1 cellular context compared by ENCODE assay signal in the genomic region with DNA sequence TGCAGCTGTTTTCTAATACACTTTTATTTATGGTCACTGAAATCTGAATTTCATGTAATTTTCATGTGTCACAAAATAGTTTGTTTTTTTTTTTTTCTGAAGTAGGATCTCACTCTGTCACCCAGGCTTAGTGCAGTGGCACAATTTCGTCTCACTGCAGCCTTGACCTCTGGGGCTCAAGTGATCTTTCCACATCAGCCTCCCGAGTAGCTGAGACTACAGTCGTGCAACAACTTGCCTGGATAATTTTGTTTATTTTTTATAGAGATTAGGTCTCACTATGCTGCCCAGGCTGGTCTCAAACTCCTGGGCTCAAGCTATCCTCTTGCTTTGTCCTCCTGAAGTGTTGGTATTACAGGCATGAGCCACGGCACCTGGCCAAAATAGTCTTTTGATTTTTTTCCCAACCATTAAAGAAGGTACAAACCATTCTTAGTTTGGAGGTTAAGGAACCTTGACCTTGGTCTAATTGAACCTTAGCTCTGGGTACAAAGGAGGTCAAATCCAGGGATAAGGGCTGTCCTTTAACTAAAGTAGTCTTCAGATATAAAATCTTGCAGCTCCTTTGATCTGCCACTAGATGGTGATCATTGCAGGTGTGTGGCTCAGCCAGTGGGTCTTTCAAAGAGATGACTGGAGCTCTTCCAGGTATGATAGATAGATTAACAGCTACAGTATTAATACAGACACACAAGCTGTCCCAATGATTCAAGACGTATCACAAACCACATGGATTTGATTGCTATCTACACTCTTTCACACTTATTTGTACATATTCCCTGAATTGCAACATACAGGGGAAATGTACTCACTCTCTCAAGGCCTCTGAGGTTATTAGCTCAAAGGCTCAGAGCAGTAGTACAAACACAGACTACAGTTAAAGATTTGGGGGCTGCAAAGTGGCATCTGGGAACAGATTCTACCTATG.
TF ChIP-seq lines count a peak whose summit lies in the region.

No MANE protein-coding gene starts in this region.

TF ChIP-seq in K562, 482 proteins besides CTCF, POLR2A, EP300 and RAD21 (continues in another document):
- TF ChIP-seq GTF2F1 (IDR thresholded peaks at IDR 0.05; ENCODE audit: low read depth, low read length) (no peak), ZNF75A (CRISPR knock-in tag; IDR thresholded peaks at IDR 0.05) (no peak), ZC3H4 (CRISPR knock-in tag; IDR thresholded peaks at IDR 0.05; ENCODE audit: borderline replicate concordance) (no peak), ZBED1 (IDR thresholded peaks at IDR 0.05) (no peak), ZNF143 (CRISPR knock-in tag; IDR thresholded peaks at IDR 0.05) (no peak), ZNF24 (IDR thresholded peaks at IDR 0.05) (no peak), KLF10 (CRISPR knock-in tag; IDR thresholded peaks at IDR 0.05) (no peak), TOE1 (IDR thresholded peaks at IDR 0.05; ENCODE audit: borderline replicate concordance) (no peak), TOE1 (CRISPR knock-in tag; IDR thresholded peaks at IDR 0.05; ENCODE audit: borderline replicate concordance, low read depth) (no peak), ESRRA (IDR thresholded peaks at IDR 0.05; ENCODE audit: borderline replicate concordance, low read depth) (peak; percentile 15; the same call in 1 of the 2 replicates), TCF7L2 (IDR thresholded peaks at IDR 0.05; ENCODE audit: low read depth, low read length) (no peak), ZNF766 (CRISPR knock-in tag; conservative IDR thresholded peaks at IDR 0.05) (0 out of 2 replicates have a peak, but pooled peaks have one; percentile 27), SIX5 (IDR thresholded peaks at IDR 0.05; ENCODE audit: borderline replicate concordance in 1 of 2, insufficient read depth in 1 of 2, low read depth in 1 of 2, low read length in 2 of 2) (no peak), ZNF324 (CRISPR knock-in tag; IDR thresholded peaks at IDR 0.05) (no peak), ETV1 (tag; conservative IDR thresholded peaks at IDR 0.05; ENCODE audit: low read depth) (no peak), SMARCE1 (IDR thresholded peaks at IDR 0.05) (no peak), ZNF445 (CRISPR knock-in tag; IDR thresholded peaks at IDR 0.05; ENCODE audit: low read depth) (no peak), CC2D1A (IDR thresholded peaks at IDR 0.05) (0 out of 2 replicates have a peak, but pooled peaks have one; percentile 21), HMG20B (CRISPR knock-in tag; IDR thresholded peaks at IDR 0.05) (no peak), SLC30A9 (CRISPR knock-in tag; IDR thresholded peaks at IDR 0.05) (no peak), DDX20 (tag; IDR thresholded peaks at IDR 0.05; ENCODE audit: low read depth) (no peak), TAL1 (IDR thresholded peaks at IDR 0.05) (no peak), HDAC1 (IDR thresholded peaks at IDR 0.05) (no peak), NFE2 (IDR thresholded peaks at IDR 0.05; ENCODE audit: low read depth) (no peak), WHSC1 (IDR thresholded peaks at IDR 0.05; ENCODE audit: low read length) (no peak), ZSCAN29 (IDR thresholded peaks at IDR 0.05) (no peak), ZNF23 (CRISPR knock-in tag; IDR thresholded peaks at IDR 0.05) (no peak), JUND (IDR thresholded peaks at IDR 0.05; ENCODE audit: borderline replicate concordance, low read depth, low read length) (peak; percentile 17; the same call in 1 of the 2 replicates), JUND (tag; IDR thresholded peaks at IDR 0.05; ENCODE audit: borderline replicate concordance, low read depth, low read length) (no peak), SMC3 (conservative IDR thresholded peaks at IDR 0.05; ENCODE audit: insufficient read depth, low read depth, low read length) (peak; percentile 63), CEBPB (tag; IDR thresholded peaks at IDR 0.05) (peak; percentile 89), SETDB1 (IDR thresholded peaks at IDR 0.05; ENCODE audit: low read length) (no peak), ZEB2 (IDR thresholded peaks at IDR 0.05) (no peak), L3MBTL2 (IDR thresholded peaks at IDR 0.05) (0 out of 2 replicates have a peak, but pooled peaks have one; percentile 16), KDM4B (IDR thresholded peaks at IDR 0.05; ENCODE audit: borderline replicate concordance in 2 of 2, low read depth in 1 of 2) (no peak), GABPB1 (CRISPR knock-in tag; IDR thresholded peaks at IDR 0.05) (no peak), ZNF644 (tag; IDR thresholded peaks at IDR 0.05; ENCODE audit: low read depth) (no peak)
- TF ChIP-seq, protein P1, sequence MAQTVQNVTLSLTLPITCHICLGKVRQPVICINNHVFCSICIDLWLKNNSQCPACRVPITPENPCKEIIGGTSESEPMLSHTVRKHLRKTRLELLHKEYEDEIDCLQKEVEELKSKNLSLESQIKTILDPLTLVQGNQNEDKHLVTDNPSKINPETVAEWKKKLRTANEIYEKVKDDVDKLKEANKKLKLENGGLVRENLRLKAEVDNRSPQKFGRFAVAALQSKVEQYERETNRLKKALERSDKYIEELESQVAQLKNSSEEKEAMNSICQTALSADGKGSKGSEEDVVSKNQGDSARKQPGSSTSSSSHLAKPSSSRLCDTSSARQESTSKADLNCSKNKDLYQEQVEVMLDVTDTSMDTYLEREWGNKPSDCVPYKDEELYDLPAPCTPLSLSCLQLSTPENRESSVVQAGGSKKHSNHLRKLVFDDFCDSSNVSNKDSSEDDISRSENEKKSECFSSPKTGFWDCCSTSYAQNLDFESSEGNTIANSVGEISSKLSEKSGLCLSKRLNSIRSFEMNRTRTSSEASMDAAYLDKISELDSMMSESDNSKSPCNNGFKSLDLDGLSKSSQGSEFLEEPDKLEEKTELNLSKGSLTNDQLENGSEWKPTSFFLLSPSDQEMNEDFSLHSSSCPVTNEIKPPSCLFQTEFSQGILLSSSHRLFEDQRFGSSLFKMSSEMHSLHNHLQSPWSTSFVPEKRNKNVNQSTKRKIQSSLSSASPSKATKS (CRISPR knock-in tag; IDR thresholded peaks at IDR 0.05) = no peak
- TF ChIP-seq, protein P2, sequence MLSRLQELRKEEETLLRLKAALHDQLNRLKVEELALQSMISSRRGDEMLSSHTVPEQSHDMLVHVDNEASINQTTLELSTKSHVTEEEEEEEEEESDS (CRISPR knock-in tag; IDR thresholded peaks at IDR 0.05) = no peak
- TF ChIP-seq, protein P3, sequence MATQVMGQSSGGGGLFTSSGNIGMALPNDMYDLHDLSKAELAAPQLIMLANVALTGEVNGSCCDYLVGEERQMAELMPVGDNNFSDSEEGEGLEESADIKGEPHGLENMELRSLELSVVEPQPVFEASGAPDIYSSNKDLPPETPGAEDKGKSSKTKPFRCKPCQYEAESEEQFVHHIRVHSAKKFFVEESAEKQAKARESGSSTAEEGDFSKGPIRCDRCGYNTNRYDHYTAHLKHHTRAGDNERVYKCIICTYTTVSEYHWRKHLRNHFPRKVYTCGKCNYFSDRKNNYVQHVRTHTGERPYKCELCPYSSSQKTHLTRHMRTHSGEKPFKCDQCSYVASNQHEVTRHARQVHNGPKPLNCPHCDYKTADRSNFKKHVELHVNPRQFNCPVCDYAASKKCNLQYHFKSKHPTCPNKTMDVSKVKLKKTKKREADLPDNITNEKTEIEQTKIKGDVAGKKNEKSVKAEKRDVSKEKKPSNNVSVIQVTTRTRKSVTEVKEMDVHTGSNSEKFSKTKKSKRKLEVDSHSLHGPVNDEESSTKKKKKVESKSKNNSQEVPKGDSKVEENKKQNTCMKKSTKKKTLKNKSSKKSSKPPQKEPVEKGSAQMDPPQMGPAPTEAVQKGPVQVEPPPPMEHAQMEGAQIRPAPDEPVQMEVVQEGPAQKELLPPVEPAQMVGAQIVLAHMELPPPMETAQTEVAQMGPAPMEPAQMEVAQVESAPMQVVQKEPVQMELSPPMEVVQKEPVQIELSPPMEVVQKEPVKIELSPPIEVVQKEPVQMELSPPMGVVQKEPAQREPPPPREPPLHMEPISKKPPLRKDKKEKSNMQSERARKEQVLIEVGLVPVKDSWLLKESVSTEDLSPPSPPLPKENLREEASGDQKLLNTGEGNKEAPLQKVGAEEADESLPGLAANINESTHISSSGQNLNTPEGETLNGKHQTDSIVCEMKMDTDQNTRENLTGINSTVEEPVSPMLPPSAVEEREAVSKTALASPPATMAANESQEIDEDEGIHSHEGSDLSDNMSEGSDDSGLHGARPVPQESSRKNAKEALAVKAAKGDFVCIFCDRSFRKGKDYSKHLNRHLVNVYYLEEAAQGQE (CRISPR knock-in tag; IDR thresholded peaks at IDR 0.05; ENCODE audit: low read depth) = no peak
- TF ChIP-seq, protein P4, sequence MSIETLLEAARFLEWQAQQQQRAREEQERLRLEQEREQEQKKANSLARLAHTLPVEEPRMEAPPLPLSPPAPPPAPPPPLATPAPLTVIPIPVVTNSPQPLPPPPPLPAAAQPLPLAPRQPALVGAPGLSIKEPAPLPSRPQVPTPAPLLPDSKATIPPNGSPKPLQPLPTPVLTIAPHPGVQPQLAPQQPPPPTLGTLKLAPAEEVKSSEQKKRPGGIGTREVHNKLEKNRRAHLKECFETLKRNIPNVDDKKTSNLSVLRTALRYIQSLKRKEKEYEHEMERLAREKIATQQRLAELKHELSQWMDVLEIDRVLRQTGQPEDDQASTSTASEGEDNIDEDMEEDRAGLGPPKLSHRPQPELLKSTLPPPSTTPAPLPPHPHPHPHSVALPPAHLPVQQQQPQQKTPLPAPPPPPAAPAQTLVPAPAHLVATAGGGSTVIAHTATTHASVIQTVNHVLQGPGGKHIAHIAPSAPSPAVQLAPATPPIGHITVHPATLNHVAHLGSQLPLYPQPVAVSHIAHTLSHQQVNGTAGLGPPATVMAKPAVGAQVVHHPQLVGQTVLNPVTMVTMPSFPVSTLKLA (conservative IDR thresholded peaks at IDR 0.05) = 0 out of 4 replicates have a peak, but pooled peaks of 1 of the 2 experiments have one; percentile 5
- TF ChIP-seq, protein P5, sequence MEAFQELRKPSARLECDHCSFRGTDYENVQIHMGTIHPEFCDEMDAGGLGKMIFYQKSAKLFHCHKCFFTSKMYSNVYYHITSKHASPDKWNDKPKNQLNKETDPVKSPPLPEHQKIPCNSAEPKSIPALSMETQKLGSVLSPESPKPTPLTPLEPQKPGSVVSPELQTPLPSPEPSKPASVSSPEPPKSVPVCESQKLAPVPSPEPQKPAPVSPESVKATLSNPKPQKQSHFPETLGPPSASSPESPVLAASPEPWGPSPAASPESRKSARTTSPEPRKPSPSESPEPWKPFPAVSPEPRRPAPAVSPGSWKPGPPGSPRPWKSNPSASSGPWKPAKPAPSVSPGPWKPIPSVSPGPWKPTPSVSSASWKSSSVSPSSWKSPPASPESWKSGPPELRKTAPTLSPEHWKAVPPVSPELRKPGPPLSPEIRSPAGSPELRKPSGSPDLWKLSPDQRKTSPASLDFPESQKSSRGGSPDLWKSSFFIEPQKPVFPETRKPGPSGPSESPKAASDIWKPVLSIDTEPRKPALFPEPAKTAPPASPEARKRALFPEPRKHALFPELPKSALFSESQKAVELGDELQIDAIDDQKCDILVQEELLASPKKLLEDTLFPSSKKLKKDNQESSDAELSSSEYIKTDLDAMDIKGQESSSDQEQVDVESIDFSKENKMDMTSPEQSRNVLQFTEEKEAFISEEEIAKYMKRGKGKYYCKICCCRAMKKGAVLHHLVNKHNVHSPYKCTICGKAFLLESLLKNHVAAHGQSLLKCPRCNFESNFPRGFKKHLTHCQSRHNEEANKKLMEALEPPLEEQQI (IDR thresholded peaks at IDR 0.05) = no peak
- TF ChIP-seq, protein P6, sequence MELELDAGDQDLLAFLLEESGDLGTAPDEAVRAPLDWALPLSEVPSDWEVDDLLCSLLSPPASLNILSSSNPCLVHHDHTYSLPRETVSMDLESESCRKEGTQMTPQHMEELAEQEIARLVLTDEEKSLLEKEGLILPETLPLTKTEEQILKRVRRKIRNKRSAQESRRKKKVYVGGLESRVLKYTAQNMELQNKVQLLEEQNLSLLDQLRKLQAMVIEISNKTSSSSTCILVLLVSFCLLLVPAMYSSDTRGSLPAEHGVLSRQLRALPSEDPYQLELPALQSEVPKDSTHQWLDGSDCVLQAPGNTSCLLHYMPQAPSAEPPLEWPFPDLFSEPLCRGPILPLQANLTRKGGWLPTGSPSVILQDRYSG (tag; conservative IDR thresholded peaks at IDR 0.05; ENCODE audit: low read depth) = no peak
- TF ChIP-seq, protein P7, sequence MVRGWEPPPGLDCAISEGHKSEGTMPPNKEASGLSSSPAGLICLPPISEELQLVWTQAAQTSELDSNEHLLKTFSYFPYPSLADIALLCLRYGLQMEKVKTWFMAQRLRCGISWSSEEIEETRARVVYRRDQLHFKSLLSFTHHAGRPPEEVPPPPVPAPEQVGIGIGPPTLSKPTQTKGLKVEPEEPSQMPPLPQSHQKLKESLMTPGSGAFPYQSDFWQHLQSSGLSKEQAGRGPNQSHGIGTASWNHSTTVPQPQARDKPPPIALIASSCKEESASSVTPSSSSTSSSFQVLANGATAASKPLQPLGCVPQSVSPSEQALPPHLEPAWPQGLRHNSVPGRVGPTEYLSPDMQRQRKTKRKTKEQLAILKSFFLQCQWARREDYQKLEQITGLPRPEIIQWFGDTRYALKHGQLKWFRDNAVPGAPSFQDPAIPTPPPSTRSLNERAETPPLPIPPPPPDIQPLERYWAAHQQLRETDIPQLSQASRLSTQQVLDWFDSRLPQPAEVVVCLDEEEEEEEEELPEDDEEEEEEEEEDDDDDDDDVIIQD (CRISPR knock-in tag; IDR thresholded peaks at IDR 0.05) = no peak
- TF ChIP-seq, protein P8, sequence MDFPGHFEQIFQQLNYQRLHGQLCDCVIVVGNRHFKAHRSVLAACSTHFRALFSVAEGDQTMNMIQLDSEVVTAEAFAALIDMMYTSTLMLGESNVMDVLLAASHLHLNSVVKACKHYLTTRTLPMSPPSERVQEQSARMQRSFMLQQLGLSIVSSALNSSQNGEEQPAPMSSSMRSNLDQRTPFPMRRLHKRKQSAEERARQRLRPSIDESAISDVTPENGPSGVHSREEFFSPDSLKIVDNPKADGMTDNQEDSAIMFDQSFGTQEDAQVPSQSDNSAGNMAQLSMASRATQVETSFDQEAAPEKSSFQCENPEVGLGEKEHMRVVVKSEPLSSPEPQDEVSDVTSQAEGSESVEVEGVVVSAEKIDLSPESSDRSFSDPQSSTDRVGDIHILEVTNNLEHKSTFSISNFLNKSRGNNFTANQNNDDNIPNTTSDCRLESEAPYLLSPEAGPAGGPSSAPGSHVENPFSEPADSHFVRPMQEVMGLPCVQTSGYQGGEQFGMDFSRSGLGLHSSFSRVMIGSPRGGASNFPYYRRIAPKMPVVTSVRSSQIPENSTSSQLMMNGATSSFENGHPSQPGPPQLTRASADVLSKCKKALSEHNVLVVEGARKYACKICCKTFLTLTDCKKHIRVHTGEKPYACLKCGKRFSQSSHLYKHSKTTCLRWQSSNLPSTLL (IDR thresholded peaks at IDR 0.05) = no peak
- TF ChIP-seq, protein P9, sequence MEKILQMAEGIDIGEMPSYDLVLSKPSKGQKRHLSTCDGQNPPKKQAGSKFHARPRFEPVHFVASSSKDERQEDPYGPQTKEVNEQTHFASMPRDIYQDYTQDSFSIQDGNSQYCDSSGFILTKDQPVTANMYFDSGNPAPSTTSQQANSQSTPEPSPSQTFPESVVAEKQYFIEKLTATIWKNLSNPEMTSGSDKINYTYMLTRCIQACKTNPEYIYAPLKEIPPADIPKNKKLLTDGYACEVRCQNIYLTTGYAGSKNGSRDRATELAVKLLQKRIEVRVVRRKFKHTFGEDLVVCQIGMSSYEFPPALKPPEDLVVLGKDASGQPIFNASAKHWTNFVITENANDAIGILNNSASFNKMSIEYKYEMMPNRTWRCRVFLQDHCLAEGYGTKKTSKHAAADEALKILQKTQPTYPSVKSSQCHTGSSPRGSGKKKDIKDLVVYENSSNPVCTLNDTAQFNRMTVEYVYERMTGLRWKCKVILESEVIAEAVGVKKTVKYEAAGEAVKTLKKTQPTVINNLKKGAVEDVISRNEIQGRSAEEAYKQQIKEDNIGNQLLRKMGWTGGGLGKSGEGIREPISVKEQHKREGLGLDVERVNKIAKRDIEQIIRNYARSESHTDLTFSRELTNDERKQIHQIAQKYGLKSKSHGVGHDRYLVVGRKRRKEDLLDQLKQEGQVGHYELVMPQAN (IDR thresholded peaks at IDR 0.05; ENCODE audit: borderline replicate concordance) = no peak
